In the genomic region with DNA sequence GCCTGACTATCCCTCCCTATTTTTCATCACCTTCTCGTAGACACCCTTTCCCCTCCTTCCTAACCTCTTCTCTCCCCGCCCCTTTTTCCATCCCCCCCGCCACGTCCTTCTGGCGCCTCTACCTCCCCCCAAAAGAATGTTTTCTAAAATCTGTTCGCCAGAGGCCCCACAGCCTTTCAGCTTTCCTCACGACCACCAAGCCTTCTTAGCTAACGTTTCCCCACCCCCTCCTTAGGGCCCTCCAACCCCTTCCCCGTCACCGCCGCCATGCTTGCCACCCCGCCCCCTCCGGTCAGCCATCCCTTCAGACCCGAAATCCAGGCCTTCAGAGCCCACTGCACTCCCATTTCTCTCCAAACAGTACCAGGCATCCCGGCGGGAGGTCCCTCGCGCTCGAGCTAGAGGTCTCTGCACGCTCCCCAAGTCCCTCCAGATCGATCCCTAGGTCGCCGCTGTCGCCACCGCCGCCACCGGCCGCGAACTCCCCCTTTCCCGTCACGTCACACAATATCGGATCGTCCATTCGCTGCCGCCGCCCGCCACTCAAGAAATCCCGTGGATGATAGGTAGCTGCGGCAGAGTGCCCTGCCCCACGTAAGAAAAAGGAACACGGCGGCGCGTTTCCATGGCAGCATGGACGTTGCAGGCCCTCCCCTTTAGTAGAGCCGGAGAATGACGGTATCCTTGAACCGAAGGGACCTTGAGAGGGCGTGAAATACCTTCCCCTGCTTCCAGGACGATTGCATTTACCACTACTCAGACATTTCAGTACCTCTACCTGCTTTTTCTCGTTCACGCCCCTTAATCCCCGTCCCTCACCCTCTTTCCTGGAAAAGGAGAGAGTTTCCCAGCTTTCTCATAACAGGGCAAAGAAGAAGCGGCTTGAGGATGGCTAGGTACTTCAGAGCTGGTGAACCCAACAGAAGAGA, we compare ENCODE assay signal across 2 cellular contexts.
TF ChIP-seq lines count a peak whose summit lies in the region.

A gene with protein sequence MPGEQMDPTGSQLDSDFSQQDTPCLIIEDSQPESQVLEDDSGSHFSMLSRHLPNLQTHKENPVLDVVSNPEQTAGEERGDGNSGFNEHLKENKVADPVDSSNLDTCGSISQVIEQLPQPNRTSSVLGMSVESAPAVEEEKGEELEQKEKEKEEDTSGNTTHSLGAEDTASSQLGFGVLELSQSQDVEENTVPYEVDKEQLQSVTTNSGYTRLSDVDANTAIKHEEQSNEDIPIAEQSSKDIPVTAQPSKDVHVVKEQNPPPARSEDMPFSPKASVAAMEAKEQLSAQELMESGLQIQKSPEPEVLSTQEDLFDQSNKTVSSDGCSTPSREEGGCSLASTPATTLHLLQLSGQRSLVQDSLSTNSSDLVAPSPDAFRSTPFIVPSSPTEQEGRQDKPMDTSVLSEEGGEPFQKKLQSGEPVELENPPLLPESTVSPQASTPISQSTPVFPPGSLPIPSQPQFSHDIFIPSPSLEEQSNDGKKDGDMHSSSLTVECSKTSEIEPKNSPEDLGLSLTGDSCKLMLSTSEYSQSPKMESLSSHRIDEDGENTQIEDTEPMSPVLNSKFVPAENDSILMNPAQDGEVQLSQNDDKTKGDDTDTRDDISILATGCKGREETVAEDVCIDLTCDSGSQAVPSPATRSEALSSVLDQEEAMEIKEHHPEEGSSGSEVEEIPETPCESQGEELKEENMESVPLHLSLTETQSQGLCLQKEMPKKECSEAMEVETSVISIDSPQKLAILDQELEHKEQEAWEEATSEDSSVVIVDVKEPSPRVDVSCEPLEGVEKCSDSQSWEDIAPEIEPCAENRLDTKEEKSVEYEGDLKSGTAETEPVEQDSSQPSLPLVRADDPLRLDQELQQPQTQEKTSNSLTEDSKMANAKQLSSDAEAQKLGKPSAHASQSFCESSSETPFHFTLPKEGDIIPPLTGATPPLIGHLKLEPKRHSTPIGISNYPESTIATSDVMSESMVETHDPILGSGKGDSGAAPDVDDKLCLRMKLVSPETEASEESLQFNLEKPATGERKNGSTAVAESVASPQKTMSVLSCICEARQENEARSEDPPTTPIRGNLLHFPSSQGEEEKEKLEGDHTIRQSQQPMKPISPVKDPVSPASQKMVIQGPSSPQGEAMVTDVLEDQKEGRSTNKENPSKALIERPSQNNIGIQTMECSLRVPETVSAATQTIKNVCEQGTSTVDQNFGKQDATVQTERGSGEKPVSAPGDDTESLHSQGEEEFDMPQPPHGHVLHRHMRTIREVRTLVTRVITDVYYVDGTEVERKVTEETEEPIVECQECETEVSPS (N-terminal part only) (minus strand): TSS at position 484 of the 929 bp plus-strand sequence. CDS start 113 bp downstream, at position 371.

TF ChIP-seq in HEK293, 187 proteins besides CTCF, POLR2A, EP300 and RAD21 (continued from another document and continues in another):
- TF ChIP-seq, protein P1, sequence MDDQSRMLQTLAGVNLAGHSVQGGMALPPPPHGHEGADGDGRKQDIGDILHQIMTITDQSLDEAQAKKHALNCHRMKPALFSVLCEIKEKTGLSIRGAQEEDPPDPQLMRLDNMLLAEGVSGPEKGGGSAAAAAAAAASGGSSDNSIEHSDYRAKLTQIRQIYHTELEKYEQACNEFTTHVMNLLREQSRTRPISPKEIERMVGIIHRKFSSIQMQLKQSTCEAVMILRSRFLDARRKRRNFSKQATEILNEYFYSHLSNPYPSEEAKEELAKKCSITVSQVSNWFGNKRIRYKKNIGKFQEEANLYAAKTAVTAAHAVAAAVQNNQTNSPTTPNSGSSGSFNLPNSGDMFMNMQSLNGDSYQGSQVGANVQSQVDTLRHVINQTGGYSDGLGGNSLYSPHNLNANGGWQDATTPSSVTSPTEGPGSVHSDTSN (CRISPR knock-in tag; IDR thresholded peaks at IDR 0.05): peak; percentile 96
- TF ChIP-seq ZNF24 (tag by site-specific recombination; IDR thresholded peaks at IDR 0.05) (no peak), KLF16 (tag by site-specific recombination; IDR thresholded peaks at IDR 0.05) (peak; percentile 83), ZNF501 (tag by site-specific recombination; IDR thresholded peaks at IDR 0.05) (no peak), ZBTB21 (tag by site-specific recombination; IDR thresholded peaks at IDR 0.05) (peak; percentile 91), ZBTB8A (tag by site-specific recombination; IDR thresholded peaks at IDR 0.05) (no peak), YY1 (tag by site-specific recombination; IDR thresholded peaks at IDR 0.05) (peak; percentile 82), ZIC2 (tag by site-specific recombination; IDR thresholded peaks at IDR 0.05) (peak; percentile 64), ZBTB7A (tag by site-specific recombination; IDR thresholded peaks at IDR 0.05; ENCODE audit: low read depth) (0 out of 2 replicates have a peak, but pooled peaks have one; percentile 62), SP3 (tag by site-specific recombination; IDR thresholded peaks at IDR 0.05) (peak; percentile 81), KLF7 (tag by site-specific recombination; IDR thresholded peaks at IDR 0.05; ENCODE audit: borderline replicate concordance) (no peak), ZNF335 (tag by site-specific recombination; conservative IDR thresholded peaks at IDR 0.05) (peak; percentile 78), SP7 (tag by site-specific recombination; IDR thresholded peaks at IDR 0.05) (0 out of 2 replicates have a peak, but pooled peaks have one; percentile 20), YY2 (tag by site-specific recombination; IDR thresholded peaks at IDR 0.05) (peak; percentile 74; the same call in 1 of the 2 replicates), ZNF629 (tag by site-specific recombination; IDR thresholded peaks at IDR 0.05) (peak; percentile 97), ZNF184 (tag by site-specific recombination; IDR thresholded peaks at IDR 0.05) (no peak)
- TF ChIP-seq, protein P2, sequence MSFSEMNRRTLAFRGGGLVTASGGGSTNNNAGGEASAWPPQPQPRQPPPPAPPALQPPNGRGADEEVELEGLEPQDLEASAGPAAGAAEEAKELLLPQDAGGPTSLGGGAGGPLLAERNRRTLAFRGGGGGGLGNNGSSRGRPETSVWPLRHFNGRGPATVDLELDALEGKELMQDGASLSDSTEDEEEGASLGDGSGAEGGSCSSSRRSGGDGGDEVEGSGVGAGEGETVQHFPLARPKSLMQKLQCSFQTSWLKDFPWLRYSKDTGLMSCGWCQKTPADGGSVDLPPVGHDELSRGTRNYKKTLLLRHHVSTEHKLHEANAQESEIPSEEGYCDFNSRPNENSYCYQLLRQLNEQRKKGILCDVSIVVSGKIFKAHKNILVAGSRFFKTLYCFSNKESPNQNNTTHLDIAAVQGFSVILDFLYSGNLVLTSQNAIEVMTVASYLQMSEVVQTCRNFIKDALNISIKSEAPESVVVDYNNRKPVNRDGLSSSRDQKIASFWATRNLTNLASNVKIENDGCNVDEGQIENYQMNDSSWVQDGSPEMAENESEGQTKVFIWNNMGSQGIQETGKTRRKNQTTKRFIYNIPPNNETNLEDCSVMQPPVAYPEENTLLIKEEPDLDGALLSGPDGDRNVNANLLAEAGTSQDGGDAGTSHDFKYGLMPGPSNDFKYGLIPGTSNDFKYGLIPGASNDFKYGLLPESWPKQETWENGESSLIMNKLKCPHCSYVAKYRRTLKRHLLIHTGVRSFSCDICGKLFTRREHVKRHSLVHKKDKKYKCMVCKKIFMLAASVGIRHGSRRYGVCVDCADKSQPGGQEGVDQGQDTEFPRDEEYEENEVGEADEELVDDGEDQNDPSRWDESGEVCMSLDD (tag by site-specific recombination; IDR thresholded peaks at IDR 0.05): 0 out of 2 replicates have a peak, but pooled peaks have one; percentile 30
- TF ChIP-seq, protein P3, sequence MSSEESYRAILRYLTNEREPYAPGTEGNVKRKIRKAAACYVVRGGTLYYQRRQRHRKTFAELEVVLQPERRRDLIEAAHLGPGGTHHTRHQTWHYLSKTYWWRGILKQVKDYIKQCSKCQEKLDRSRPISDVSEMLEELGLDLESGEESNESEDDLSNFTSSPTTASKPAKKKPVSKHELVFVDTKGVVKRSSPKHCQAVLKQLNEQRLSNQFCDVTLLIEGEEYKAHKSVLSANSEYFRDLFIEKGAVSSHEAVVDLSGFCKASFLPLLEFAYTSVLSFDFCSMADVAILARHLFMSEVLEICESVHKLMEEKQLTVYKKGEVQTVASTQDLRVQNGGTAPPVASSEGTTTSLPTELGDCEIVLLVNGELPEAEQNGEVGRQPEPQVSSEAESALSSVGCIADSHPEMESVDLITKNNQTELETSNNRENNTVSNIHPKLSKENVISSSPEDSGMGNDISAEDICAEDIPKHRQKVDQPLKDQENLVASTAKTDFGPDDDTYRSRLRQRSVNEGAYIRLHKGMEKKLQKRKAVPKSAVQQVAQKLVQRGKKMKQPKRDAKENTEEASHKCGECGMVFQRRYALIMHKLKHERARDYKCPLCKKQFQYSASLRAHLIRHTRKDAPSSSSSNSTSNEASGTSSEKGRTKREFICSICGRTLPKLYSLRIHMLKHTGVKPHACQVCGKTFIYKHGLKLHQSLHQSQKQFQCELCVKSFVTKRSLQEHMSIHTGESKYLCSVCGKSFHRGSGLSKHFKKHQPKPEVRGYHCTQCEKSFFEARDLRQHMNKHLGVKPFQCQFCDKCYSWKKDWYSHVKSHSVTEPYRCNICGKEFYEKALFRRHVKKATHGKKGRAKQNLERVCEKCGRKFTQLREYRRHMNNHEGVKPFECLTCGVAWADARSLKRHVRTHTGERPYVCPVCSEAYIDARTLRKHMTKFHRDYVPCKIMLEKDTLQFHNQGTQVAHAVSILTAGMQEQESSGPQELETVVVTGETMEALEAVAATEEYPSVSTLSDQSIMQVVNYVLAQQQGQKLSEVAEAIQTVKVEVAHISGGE (tag by site-specific recombination; conservative IDR thresholded peaks at IDR 0.05; ENCODE audit: low read depth): peak; percentile 81

TF ChIP-seq in neural cell, 6 proteins besides CTCF, POLR2A, EP300 and RAD21 (continued from another document):
- TF ChIP-seq, protein P4, sequence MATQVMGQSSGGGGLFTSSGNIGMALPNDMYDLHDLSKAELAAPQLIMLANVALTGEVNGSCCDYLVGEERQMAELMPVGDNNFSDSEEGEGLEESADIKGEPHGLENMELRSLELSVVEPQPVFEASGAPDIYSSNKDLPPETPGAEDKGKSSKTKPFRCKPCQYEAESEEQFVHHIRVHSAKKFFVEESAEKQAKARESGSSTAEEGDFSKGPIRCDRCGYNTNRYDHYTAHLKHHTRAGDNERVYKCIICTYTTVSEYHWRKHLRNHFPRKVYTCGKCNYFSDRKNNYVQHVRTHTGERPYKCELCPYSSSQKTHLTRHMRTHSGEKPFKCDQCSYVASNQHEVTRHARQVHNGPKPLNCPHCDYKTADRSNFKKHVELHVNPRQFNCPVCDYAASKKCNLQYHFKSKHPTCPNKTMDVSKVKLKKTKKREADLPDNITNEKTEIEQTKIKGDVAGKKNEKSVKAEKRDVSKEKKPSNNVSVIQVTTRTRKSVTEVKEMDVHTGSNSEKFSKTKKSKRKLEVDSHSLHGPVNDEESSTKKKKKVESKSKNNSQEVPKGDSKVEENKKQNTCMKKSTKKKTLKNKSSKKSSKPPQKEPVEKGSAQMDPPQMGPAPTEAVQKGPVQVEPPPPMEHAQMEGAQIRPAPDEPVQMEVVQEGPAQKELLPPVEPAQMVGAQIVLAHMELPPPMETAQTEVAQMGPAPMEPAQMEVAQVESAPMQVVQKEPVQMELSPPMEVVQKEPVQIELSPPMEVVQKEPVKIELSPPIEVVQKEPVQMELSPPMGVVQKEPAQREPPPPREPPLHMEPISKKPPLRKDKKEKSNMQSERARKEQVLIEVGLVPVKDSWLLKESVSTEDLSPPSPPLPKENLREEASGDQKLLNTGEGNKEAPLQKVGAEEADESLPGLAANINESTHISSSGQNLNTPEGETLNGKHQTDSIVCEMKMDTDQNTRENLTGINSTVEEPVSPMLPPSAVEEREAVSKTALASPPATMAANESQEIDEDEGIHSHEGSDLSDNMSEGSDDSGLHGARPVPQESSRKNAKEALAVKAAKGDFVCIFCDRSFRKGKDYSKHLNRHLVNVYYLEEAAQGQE (IDR thresholded peaks at IDR 0.05; ENCODE audit: borderline replicate concordance): peak; percentile 70
- TF ChIP-seq POLR2AphosphoS5 (IDR thresholded peaks at IDR 0.05) (peak; percentile 98), MXI1 (conservative IDR thresholded peaks at IDR 0.05; ENCODE audit: poor library complexity, severe bottlenecking) (peak; percentile 92)
